ENCODE assay signal across 31 cellular contexts in the genomic region with DNA sequence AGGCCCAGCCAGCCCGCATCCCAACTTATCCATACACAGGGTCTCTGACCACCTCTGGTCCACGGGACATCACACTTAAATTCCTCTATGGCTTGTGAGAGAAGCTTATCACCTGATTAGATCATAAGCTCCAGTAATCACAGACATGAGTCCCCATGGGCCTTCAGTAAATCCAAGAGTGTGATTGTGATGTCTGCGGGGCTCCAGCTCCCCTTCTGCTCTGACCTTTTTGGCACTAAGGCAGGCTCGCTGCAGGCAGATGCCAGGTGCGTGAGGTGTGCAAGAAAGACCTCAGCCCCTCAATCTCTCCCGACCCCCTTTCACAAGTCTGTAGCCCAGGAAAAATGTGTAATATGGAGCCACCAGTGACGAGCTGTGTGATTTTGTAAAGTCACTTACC.
"Had no signal": no experiment of that assay in that cellular context is flagged by ENCODE, and none has a peak within 500 bp of the region (broad histone marks: within the 10 kb centered on the region; RNA-seq: fewer than 3 reads in every experiment).

No MANE protein-coding gene starts in this region.

- H3K9me3 Mint-ChIP-seq: activated CD4-positive, alpha-beta T cell treated with anti-CD3 and anti-CD28 coated beads, Interleukin-2, amount 10 ng/mL, durations not matched to agents 7 days and 5 days; activated CD8-positive, alpha-beta T cell treated with anti-CD3 and anti-CD28 coated beads for 36 hours; activated T-cell treated with anti-CD3 and anti-CD28 coated beads, Interleukin-2, amount 50 U/mL, for 4 hours; activated T-helper 17 cell treated with anti-CD3 and anti-CD28 coated beads, Interleukin-2, amount 50 U/mL, for 72 hours; effector memory CD8-positive, alpha-beta T cell; T-helper 2 cell treated with Interferon-gamma antibody and Interleukin-4, amounts not matched to agents 5 μg/mL and 100 μg/mL, for 36 hours had no signal

- H3K9me3 ChIP-seq: esophagus muscularis mucosa, gastrocnemius medialis, heart right ventricle had no signal

- H3K27me3 ChIP-seq: brain microvascular endothelial cell, gastrocnemius medialis had no signal

- H3K27ac Mint-ChIP-seq: activated CD4-positive, alpha-beta T cell treated with anti-CD3 and anti-CD28 coated beads for 36 hours; activated CD4-positive, alpha-beta T cell treated with anti-CD3 and anti-CD28 coated beads, Interleukin-2, amount 10 ng/mL, durations not matched to agents 7 days and 5 days; activated CD8-positive, alpha-beta T cell treated with anti-CD3 and anti-CD28 coated beads for 36 hours; activated naive CD8-positive, alpha-beta T cell; activated T-helper 17 cell treated with anti-CD3 and anti-CD28 coated beads, Interleukin-2, amount 50 U/mL, for 72 hours; effector memory CD8-positive, alpha-beta T cell; T-helper 17 cell; T-helper 2 cell treated with Interferon-gamma antibody and Interleukin-4, amounts not matched to agents 5 μg/mL and 100 μg/mL, for 36 hours had no signal

- H3K36me3 ChIP-seq: brain microvascular endothelial cell, esophagus muscularis mucosa, gastrocnemius medialis, heart right ventricle had no signal

- H3K4me3 Mint-ChIP-seq: activated CD4-positive, alpha-beta T cell treated with anti-CD3 and anti-CD28 coated beads for 36 hours; activated CD4-positive, alpha-beta T cell treated with anti-CD3 and anti-CD28 coated beads, Interleukin-2, amount 10 ng/mL, durations not matched to agents 7 days and 5 days; activated CD8-positive, alpha-beta T cell treated with anti-CD3 and anti-CD28 coated beads for 36 hours; activated naive CD8-positive, alpha-beta T cell; activated T-cell treated with anti-CD3 and anti-CD28 coated beads, Interleukin-2, amount 50 U/mL, for 4 hours; activated T-helper 17 cell treated with anti-CD3 and anti-CD28 coated beads, Interleukin-2, amount 50 U/mL, for 72 hours; effector memory CD8-positive, alpha-beta T cell; T-helper 17 cell; T-helper 2 cell treated with Interferon-gamma antibody and Interleukin-4, amounts not matched to agents 5 μg/mL and 100 μg/mL, for 36 hours had no signal

- H3K4me3 ChIP-seq: esophagus muscularis mucosa, gastrocnemius medialis, heart right ventricle, hepatocyte had no signal

- ATAC-seq: activated CD4-positive, alpha-beta T cell treated with anti-CD3 and anti-CD28 coated beads for 36 hours; activated CD8-positive, alpha-beta T cell treated with anti-CD3 and anti-CD28 coated beads for 36 hours; activated T-cell treated with anti-CD3 and anti-CD28 coated beads, Interleukin-2, amount 50 U/mL, for 4 hours; activated T-helper 17 cell treated with anti-CD3 and anti-CD28 coated beads, Interleukin-2, amount 50 U/mL, for 72 hours; effector memory CD8-positive, alpha-beta T cell; foreskin keratinocyte; gastrocnemius medialis; heart right ventricle; T-helper 17 cell had no signal

- DNase-seq: activated CD4-positive, alpha-beta T cell treated with anti-CD3 and anti-CD28 coated beads for 36 hours; activated CD4-positive, alpha-beta T cell treated with anti-CD3 and anti-CD28 coated beads, Interleukin-2, amount 10 ng/mL, durations not matched to agents 7 days and 5 days; activated CD4-positive, alpha-beta T cell treated with anti-CD3 and anti-CD28 coated beads, Interleukin-2, amount 50 U/mL, for 48 hours; activated CD4-positive, CD25-positive, alpha-beta regulatory T cell; activated CD4-positive, CD25-positive, alpha-beta regulatory T cell treated with anti-CD3 and anti-CD28 coated beads, Interleukin-2, amount 50 U/mL, for 72 hours; activated CD8-positive, alpha-beta memory T cell treated with anti-CD3 and anti-CD28 coated beads for 24 hours; activated CD8-positive, alpha-beta T cell treated with anti-CD3 and anti-CD28 coated beads for 36 hours; activated effector memory CD4-positive, alpha-beta T cell treated with Interleukin-2 at 50 U/mL for 16 hours; activated gamma-delta T cell treated with Interleukin-2 at 50 U/mL for 16 hours; activated naive CD4-positive, alpha-beta T cell treated with anti-CD3 and anti-CD28 coated beads, Interleukin-2, amount 50 U/mL, for 16 hours; activated naive CD4-positive, alpha-beta T cell treated with Interleukin-2 at 50 U/mL for 16 hours; activated T-cell treated with anti-CD3 and anti-CD28 coated beads, Interleukin-2, amount 50 U/mL, for 4 hours; amniotic stem cell; anterior cingulate cortex; brain microvascular endothelial cell; caudate nucleus; cortex of kidney; dermis blood vessel endothelial cell; effector CD4-positive, alpha-beta T cell; effector memory CD8-positive, alpha-beta T cell; erythroblast; foreskin keratinocyte; gastrocnemius medialis; heart right ventricle; T-helper 17 cell; T1000 had no signal

- H3K27ac ChIP-seq: brain microvascular endothelial cell, esophagus muscularis mucosa, foreskin keratinocyte, gastrocnemius medialis, heart right ventricle, hepatocyte had no signal

- H3K4me1 Mint-ChIP-seq: activated CD4-positive, alpha-beta T cell treated with anti-CD3 and anti-CD28 coated beads for 36 hours; activated CD4-positive, alpha-beta T cell treated with anti-CD3 and anti-CD28 coated beads, Interleukin-2, amount 10 ng/mL, durations not matched to agents 7 days and 5 days; activated T-helper 17 cell treated with anti-CD3 and anti-CD28 coated beads, Interleukin-2, amount 50 U/mL, for 72 hours; T-helper 17 cell had no signal

- H3K36me3 Mint-ChIP-seq: activated naive CD8-positive, alpha-beta T cell had no signal
